8 cellular contexts compared by ENCODE assay signal in genomic region chr20:25390538-25391528, GRCh38. TPM values are rescaled to one million over a fixed set of nuclear protein-coding genes. Genes with fewer than 3 reads are reported as not detected.
DNase-seq lines count a peak whose midpoint lies in the region; ATAC-seq and TF ChIP-seq lines count a peak whose summit lies in the region.

ABHD12 (minus strand) TSS chr20:25390835; CDS start chr20:25390703, 132 bp downstream.

- POLR2A ChIA-PET in PC-9 (lab: Charles Lee; ENCODE audit: unreplicated experiment): interaction anchor here (0.6 kb wide), 3 partner anchors 19 to 82 kb away, joined by 5 to 23 read pairs (median 8); no protein-coding TSS in a partner anchor

- H3K36me3 ChIP-seq in PC-9 (ENCODE audit: low read depth) (no peaks in the 10 kb centered on the region), mucosa of rectum (ENCODE audit: control insufficient read depth in 2 of 2, insufficient read depth in 2 of 2, low read length in 2 of 2) (no peaks in the 10 kb centered on the region)

- peak within 1 kb of the TSS; percentile 95 for H2AFZ ChIP-seq in PC-9

- peaks cover 9% of the 10 kb centered on the region; the same call in 1 of the 2 replicates for H3F3A ChIP-seq in PC-9 (ENCODE audit: insufficient read depth, low read depth)

- in situ Hi-C loops in KBM-7 (cut with MboI; ENCODE audit: low pct_unique_long_range_greater_than_20kb, low sequenced_read_pairs): loop anchor here (25.0 kb wide), 1 partner anchor 354 kb away; no protein-coding TSS in a partner anchor

- TF ChIP-seq CTCF in PC-9 (conservative IDR thresholded peaks at IDR 0.05): no peak

- DNase-seq in DMS53 treated with DMSO at 0.1 percent for 48 hours (lab: John Stamatoyannopoulos, UW; ENCODE audit: unreplicated experiment) (peak; percentile 91), KBM-7 (peak; percentile 94), PC-9 (peak; percentile 84 to 96), erythroblast (lab: John Stamatoyannopoulos, UW) (peak; percentile 94 to 97)
- peak; percentile 94 for DNase-seq in activated T-cell treated with anti-CD3 and anti-CD28 coated beads, Interleukin-2, amount 50 U/mL, for 1 hour
- DNase-seq in stimulated activated CD8-positive, alpha-beta memory T cell treated with anti-CD3 and anti-CD28 coated beads, Interleukin-4, amount 100 ng/mL, for 4 hours (ENCODE audit: low read depth in 2 of 2, low spot score in 1 of 2): peak; percentile 85 to 90

- no peaks in the 10 kb centered on the region for H3K9me2 ChIP-seq in PC-9 (ENCODE audit: insufficient read depth)

- peak; percentile 86 for ATAC-seq in GM21723 (IDR thresholded peaks at IDR 0.05; ENCODE audit: unreplicated experiment)

- H3K27me3 ChIP-seq in PC-9 (ENCODE audit: insufficient read depth, low read depth): no peaks in the 10 kb centered on the region
- H3K27me3 ChIP-seq in mucosa of rectum (ENCODE audit: control insufficient read depth in 2 of 2, insufficient read depth in 2 of 2, low read length in 2 of 2): no peaks in the 10 kb centered on the region

- H3K79me2 ChIP-seq in PC-9 (ENCODE audit: low read depth): peaks cover 42% of the 10 kb centered on the region

- BruUV-seq in PC-9 (replicated peaks; lab: Mats Ljungman, UMichigan): TSS peak; percentile 70

- peak; percentile 83 for TF ChIP-seq POLR2A in erythroblast (IDR thresholded peaks at IDR 0.05; ENCODE audit: low read length)

- peak within 1 kb of the TSS; percentile 63 to 89 for H3K9ac ChIP-seq in mucosa of rectum (ENCODE audit: low read depth in 1 of 2, low read length in 2 of 2)

- H3K9me3 ChIP-seq in PC-9 (ENCODE audit: insufficient read depth, low read depth) (no peaks in the 10 kb centered on the region), mucosa of rectum (ENCODE audit: control insufficient read depth in 2 of 2, low read length in 2 of 2) (no peaks in the 10 kb centered on the region)

- H3K4me2 ChIP-seq in PC-9: peak within 1 kb of the TSS; percentile 99

- H3K4me3 ChIP-seq in PC-9 (peak within 1 kb of the TSS; percentile 93), mucosa of rectum (ENCODE audit: low read length in 2 of 2) (peak within 1 kb of the TSS; percentile 83 to 85)

- H3K4me1 ChIP-seq in PC-9 (replicated peaks; ENCODE audit: insufficient read depth): peaks cover 18% of the 10 kb centered on the region
- H3K4me1 ChIP-seq in mucosa of rectum (ENCODE audit: control insufficient read depth in 2 of 2, insufficient read depth in 2 of 2, low read length in 2 of 2): peaks cover 0 to 9% of the 10 kb centered on the region in 2 donors

- intact Hi-C loops in PC-9 (cut with micrococcal nuclease; ENCODE audit: unreplicated experiment): loop anchor here (2.0 kb wide), 1 partner anchor 80 kb away; no protein-coding TSS in a partner anchor

- no peaks in the 10 kb centered on the region for H4K20me1 ChIP-seq in PC-9 (ENCODE audit: insufficient read depth)

- CTCF ChIA-PET in PC-9 (lab: Charles Lee): interaction anchor here (0.7 to 1.0 kb wide), 3 partner anchors 95 to 168 kb away, joined by 3 to 4 read pairs (median 3); no protein-coding TSS in a partner anchor

- H3K27ac ChIP-seq in PC-9: peak within 1 kb of the TSS; percentile 48
- H3K27ac ChIP-seq in mucosa of rectum (ENCODE audit: low read depth in 2 of 2, low read length in 2 of 2): peak within 1 kb of the TSS; percentile 86 to 90

RNA-seq across cellular contexts. Expression of gene ABHD12, which starts in this region (rescaled TPM):
- 60.1 and 72.6 TPM in 2 replicates for total RNA-seq in PC-9 (2021)

Comparison
In these comparisons a context has a peak if more than half of its experiments do, and no peak if none do; other contexts are left out.
1. Peak in every context shown above with its lines: DNase-seq, ATAC-seq, H3K4me3 ChIP-seq and H3K27ac ChIP-seq.